ENCODE assay signal across 8 cellular contexts in genomic region chr20:10674684-10675455, GRCh38. TPM values are rescaled to one million over a fixed set of nuclear protein-coding genes. Genes with fewer than 3 reads are reported as not detected.
DNase-seq lines count a peak whose midpoint lies in the region; ATAC-seq and TF ChIP-seq lines count a peak whose summit lies in the region.

No MANE protein-coding gene starts in this region.

- H3K27ac Mint-ChIP-seq in Caco-2 (ENCODE audit: unreplicated experiment) (peak overlapping the region; percentile 84), nephron (peak overlapping the region; percentile 95 to 96 (median 96))
- peak overlapping the region; percentile 26 for H3K27ac Mint-ChIP-seq in activated T-cell treated with anti-CD3 and anti-CD28 coated beads, Interleukin-2, amount 50 U/mL, for 24 hours

- TF ChIP-seq CTCF in Caco-2 (IDR thresholded peaks at IDR 0.05; ENCODE audit: insufficient read depth in 1 of 2, low read depth in 1 of 2, low read length in 1 of 2, severe bottlenecking in 1 of 2, unreplicated experiment in 1 of 2) = peak; percentile 91 to 95
- peak; percentile 91 for TF ChIP-seq CTCF in foreskin keratinocyte (conservative IDR thresholded peaks at IDR 0.05)
- peak; percentile 88 to 96 (median 94) for TF ChIP-seq CTCF in nephron (IDR thresholded peaks at IDR 0.05; ENCODE audit: unreplicated experiment in 3 of 3)

- peaks cover 2% of the 10 kb centered on the region for H3K27me3 Mint-ChIP-seq in Caco-2 (ENCODE audit: insufficient read depth, unreplicated experiment)
- H3K27me3 Mint-ChIP-seq in activated T-cell treated with anti-CD3 and anti-CD28 coated beads, Interleukin-2, amount 50 U/mL, for 24 hours = peaks cover 74% of the 10 kb centered on the region
- peaks cover 9% of the 10 kb centered on the region for H3K27me3 Mint-ChIP-seq in nephron (ENCODE audit: low read depth)

- POLR2A ChIA-PET in Caco-2 (lab: Charles Lee) = interaction anchor here (0.8 to 2.0 kb wide), 7 partner anchors 15 to 592 kb away, joined by 3 to 14 read pairs (median 3); no protein-coding TSS in a partner anchor

- BruUV-seq in Caco-2 (replicated peaks; lab: Mats Ljungman, UMichigan) = TSS peak; percentile 75

- H3K36me3 ChIP-seq in Caco-2 (ENCODE audit: control insufficient read depth, insufficient read depth, low read length) = peaks cover 4% of the 10 kb centered on the region; the same call in 1 of the 2 replicates

- peaks cover 14% of the 10 kb centered on the region for H3K4me1 Mint-ChIP-seq in Caco-2 (ENCODE audit: low read depth, unreplicated experiment)
- H3K4me1 Mint-ChIP-seq in activated T-cell treated with anti-CD3 and anti-CD28 coated beads, Interleukin-2, amount 50 U/mL, for 24 hours (ENCODE audit: low read depth) = peaks cover 28% of the 10 kb centered on the region
- peaks cover 24% of the 10 kb centered on the region for H3K4me1 Mint-ChIP-seq in nephron

- H3K36me3 Mint-ChIP-seq in Caco-2 (ENCODE audit: insufficient read depth, unreplicated experiment) = peaks cover 43% of the 10 kb centered on the region
- H3K36me3 Mint-ChIP-seq in activated T-cell treated with anti-CD3 and anti-CD28 coated beads, Interleukin-2, amount 50 U/mL, for 24 hours (ENCODE audit: low read depth) = no peaks in the 10 kb centered on the region
- H3K36me3 Mint-ChIP-seq in nephron (ENCODE audit: low read depth) = peaks cover 20% of the 10 kb centered on the region

- H3K4me1 ChIP-seq in Caco-2 = no peaks in the 10 kb centered on the region; the same call in 1 of the 2 replicates
- H3K4me1 ChIP-seq in foreskin keratinocyte = peaks cover 22% of the 10 kb centered on the region

- H3K4me3 Mint-ChIP-seq in Caco-2 (ENCODE audit: unreplicated experiment) (peak overlapping the region; percentile 100), nephron (peak overlapping the region; percentile 87 to 100 (median 88))
- peak overlapping the region; percentile 53 for H3K4me3 Mint-ChIP-seq in activated T-cell treated with anti-CD3 and anti-CD28 coated beads, Interleukin-2, amount 50 U/mL, for 24 hours

- intact Hi-C loops in Caco-2 (cut with micrococcal nuclease; ENCODE audit: unreplicated experiment) = loop anchor here (1.0 to 10.0 kb wide), 12 partner anchors 15 to 780 kb away; partner anchors contain the start of gene MKKS

- CTCF ChIA-PET in Caco-2 (lab: Charles Lee) = interaction anchor here (0.6 to 1.6 kb wide), 11 partner anchors 11 to 1019 kb away, joined by 3 to 8 read pairs (median 4); no protein-coding TSS in a partner anchor

- DNase-seq in Caco-2 (peak; percentile 90 to 93), NCI-H510A (lab: John Stamatoyannopoulos, UW) (peak; percentile 78), foreskin keratinocyte (peak in 1 of 2 donors; percentile 68), pons (ENCODE audit: low spot score) (no peak)
- DNase-seq in activated T-cell treated with anti-CD3 and anti-CD28 coated beads, Interleukin-2, amount 50 U/mL, for 24 hours = peak; percentile 54

- H3K9me3 ChIP-seq in Caco-2 = no peaks in the 10 kb centered on the region

- H3K9me3 Mint-ChIP-seq in Caco-2 (ENCODE audit: unreplicated experiment) (no peaks in the 10 kb centered on the region), nephron (no peaks in the 10 kb centered on the region)
- no peaks in the 10 kb centered on the region for H3K9me3 Mint-ChIP-seq in activated T-cell treated with anti-CD3 and anti-CD28 coated beads, Interleukin-2, amount 50 U/mL, for 24 hours

- peak overlapping the region; percentile 92 for H3K27ac ChIP-seq in foreskin keratinocyte

- H3K4me3 ChIP-seq in Caco-2 (ENCODE audit: low read depth, low read length) = peak overlapping the region; percentile 97

- no peaks in the 10 kb centered on the region for H3K27me3 ChIP-seq in Caco-2 (replicated peaks; ENCODE audit: control insufficient read depth, insufficient read depth, low read length)
- no peaks in the 10 kb centered on the region for H3K27me3 ChIP-seq in foreskin keratinocyte

- peak; percentile 53 for ATAC-seq in GM19324 (IDR thresholded peaks at IDR 0.05; ENCODE audit: low FRiP score, unreplicated experiment)
- ATAC-seq in HG03280 (IDR thresholded peaks at IDR 0.05; ENCODE audit: unreplicated experiment) = peak; percentile 41
- peak; percentile 42 for ATAC-seq in foreskin keratinocyte

RNA-seq across cellular contexts. Expression of gene JAG1, which starts 1.1 kb away (rescaled TPM):
- 69.1 and 69.8 TPM in 2 replicates for total RNA-seq in Caco-2 (2022)
- total RNA-seq in foreskin keratinocyte = 150 and 236 TPM in 2 replicates
- 29.9 and 36.7 TPM in 2 replicates for polyA plus RNA-seq in foreskin keratinocyte

Comparison
In these comparisons a context has a peak if more than half of its experiments do, and no peak if none do; other contexts are left out.
1. H3K27ac Mint-ChIP-seq: peak in every context shown above with its lines; median percentile 96 in nephron; 84 in Caco-2; 26 in activated T-cell treated with anti-CD3 and anti-CD28 coated beads, Interleukin-2, amount 50 U/mL, for 24 hours.